8 cellular contexts compared by ENCODE assay signal in the genomic region with DNA sequence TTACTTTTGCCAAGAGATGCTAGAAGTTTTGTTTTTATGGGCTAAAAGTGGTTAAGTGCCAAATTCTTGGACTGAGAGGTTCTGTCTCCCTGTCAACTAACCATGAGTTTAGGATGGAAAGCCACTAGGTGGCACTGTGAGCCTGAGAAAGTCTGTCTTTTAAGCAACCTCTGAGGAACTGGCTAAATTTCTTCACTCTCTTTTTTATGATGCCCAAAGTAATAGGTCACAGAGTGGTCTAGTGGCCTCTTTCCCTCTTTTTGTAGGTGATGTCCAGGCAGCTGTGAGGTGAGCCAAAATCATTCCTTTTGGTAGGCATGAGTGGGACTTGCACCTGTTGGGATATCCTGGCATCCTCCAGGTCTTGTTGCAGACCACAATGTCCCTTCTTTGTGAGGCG. TPM values are rescaled to one million over a fixed set of nuclear protein-coding genes. Genes with fewer than 3 reads are reported as not detected.
A peak's percentile ranks its signal among the peaks of the same experiment; 100 is the strongest.
DNase-seq lines count a peak whose midpoint lies in the region; ATAC-seq and TF ChIP-seq lines count a peak whose summit lies in the region.

No MANE protein-coding gene starts in this region.

- no peaks in the 10 kb centered on the region for H3K27me3 Mint-ChIP-seq in activated T-cell treated with anti-CD3 and anti-CD28 coated beads, Interleukin-2, amount 50 U/mL, for 72 hours (ENCODE audit: low read depth)

- no peak overlapping the region for H3K27ac Mint-ChIP-seq in activated T-cell treated with anti-CD3 and anti-CD28 coated beads, Interleukin-2, amount 50 U/mL, for 72 hours

- TF ChIP-seq CTCF in Peyer's patch (IDR thresholded peaks at IDR 0.05) (peak; percentile 47 to 84 (median 77)), thoracic aorta (IDR thresholded peaks at IDR 0.05) (peak; percentile 70)

- no peak overlapping the region for H3K27ac ChIP-seq in Peyer's patch
- H3K27ac ChIP-seq in thoracic aorta = no peak overlapping the region

- H3K4me3 Mint-ChIP-seq in activated T-cell treated with anti-CD3 and anti-CD28 coated beads, Interleukin-2, amount 50 U/mL, for 72 hours = no peak overlapping the region

- peaks cover 0 to 2% of the 10 kb centered on the region in 2 donors for H3K9me3 Mint-ChIP-seq in activated T-cell treated with anti-CD3 and anti-CD28 coated beads, Interleukin-2, amount 50 U/mL, for 72 hours

- no peak overlapping the region for H3K4me3 ChIP-seq in Peyer's patch
- no peak overlapping the region for H3K4me3 ChIP-seq in thoracic aorta

- H3K36me3 Mint-ChIP-seq in activated T-cell treated with anti-CD3 and anti-CD28 coated beads, Interleukin-2, amount 50 U/mL, for 72 hours (ENCODE audit: insufficient read depth in 2 of 2) = peaks cover 27 to 47% of the 10 kb centered on the region in 2 donors

- H3K4me1 Mint-ChIP-seq in activated T-cell treated with anti-CD3 and anti-CD28 coated beads, Interleukin-2, amount 50 U/mL, for 72 hours (ENCODE audit: low read depth) = no peaks in the 10 kb centered on the region

- H3K9me3 ChIP-seq in Peyer's patch (no peaks in the 10 kb centered on the region), thoracic aorta (no peaks in the 10 kb centered on the region)

- DNase-seq in SIG-M5 treated with dmso at 0.1 percent for 504 hours (lab: John Stamatoyannopoulos, UW; ENCODE audit: unreplicated experiment) = peak; percentile 78
- no peak for DNase-seq in SIG-M5 (lab: John Stamatoyannopoulos, UW)
- DNase-seq in KBM-7 = peak; percentile 70
- peak in 2 of 3 donors; percentile 74 to 89 for DNase-seq in Peyer's patch
- peak; percentile 74 to 75 for DNase-seq in activated T-cell treated with anti-CD3 and anti-CD28 coated beads, Interleukin-2, amount 50 U/mL, for 72 hours
- DNase-seq in fibroblast of peridontal ligament (ENCODE audit: extremely low read depth) = peak; percentile 96
- peak; percentile 51 for DNase-seq in non-pigmented ciliary epithelial cell (ENCODE audit: low read depth)
- peak; percentile 48 for DNase-seq in thoracic aorta (ENCODE audit: low spot score)

- peak; percentile 67 to 68 for ATAC-seq in activated T-cell treated with anti-CD3 and anti-CD28 coated beads, Interleukin-2, amount 50 U/mL, for 72 hours (replicated peaks in 1 of 2)
- ATAC-seq in thoracic aorta (ENCODE audit: insufficient number of reproducible peaks, low FRiP score, low read depth) = no peak

- H3K36me3 ChIP-seq in Peyer's patch (peaks cover 0 to 50% (median 0%) of the 10 kb centered on the region in 3 donors), thoracic aorta (peaks cover 13% of the 10 kb centered on the region)

- H3K27me3 ChIP-seq in Peyer's patch (no peaks in the 10 kb centered on the region), thoracic aorta (replicated peaks; ENCODE audit: insufficient read depth) (no peaks in the 10 kb centered on the region)

- no peak for TF ChIP-seq POLR2A in Peyer's patch (IDR thresholded peaks at IDR 0.05)

- in situ Hi-C loops in KBM-7 (cut with MboI; ENCODE audit: low pct_unique_long_range_greater_than_20kb, low sequenced_read_pairs) = loop anchor here (25.0 kb wide), 1 partner anchor 504 kb away; no protein-coding TSS in a partner anchor

- H3K4me1 ChIP-seq in Peyer's patch (no peaks in the 10 kb centered on the region), thoracic aorta (ENCODE audit: control insufficient read depth in 1 of 2, low read depth in 2 of 2) (peaks cover 0 to 9% of the 10 kb centered on the region in 2 donors)

RNA-seq across cellular contexts. Expression of a gene that starts 56.8 kb away (rescaled TPM):
- total RNA-seq in Peyer's patch = 100 to 1,000 TPM in 1 of 4 donors, 10 to 100 TPM in 3; 55.5 to 305 (median 80.1) TPM
- total RNA-seq in activated T-cell treated with anti-CD3 and anti-CD28 coated beads, Interleukin-2, amount 50 U/mL, for 72 hours = 100 to 1,000 TPM; 237 to 285 TPM
- 100 to 1,000 TPM in 1 of 2 donors, 10 to 100 TPM in 1; 91.0 to 111 TPM for total RNA-seq in thoracic aorta
